In the genomic region with DNA sequence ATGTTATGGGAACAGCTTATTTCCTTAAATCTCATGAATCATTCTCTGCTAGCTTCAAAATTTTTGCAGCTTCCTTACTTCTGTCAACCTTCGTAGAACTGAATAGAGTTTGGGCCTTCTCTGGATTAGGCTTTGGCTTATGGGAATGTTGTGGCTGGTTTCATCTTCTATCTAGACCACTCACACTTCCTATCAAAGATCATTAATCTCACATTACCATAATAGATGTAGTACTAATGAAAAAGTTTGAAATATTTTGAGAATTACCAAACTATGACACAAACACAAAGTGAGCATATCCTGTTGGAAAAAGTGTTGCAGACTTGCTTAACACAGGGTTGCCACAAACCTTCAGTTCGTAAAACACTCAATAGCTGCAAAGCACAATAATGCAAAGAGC, we compare ENCODE assay signal across 35 cellular contexts. TPM values are rescaled to one million over a fixed set of nuclear protein-coding genes. Genes with fewer than 3 reads are reported as not detected.
"Had no signal": no experiment of that assay in that cellular context is flagged by ENCODE, and none has a peak within 500 bp of the region (broad histone marks: within the 10 kb centered on the region; RNA-seq: fewer than 3 reads in every experiment).

No MANE protein-coding gene starts in this region.

- H3K9me3 Mint-ChIP-seq: naive B cell; naive thymus-derived CD8-positive, alpha-beta T cell had no signal

- H3K4me3 Mint-ChIP-seq: mesothelial cell of epicardium; naive B cell; naive thymus-derived CD8-positive, alpha-beta T cell had no signal

- H3K4me1 Mint-ChIP-seq: naive B cell; naive thymus-derived CD8-positive, alpha-beta T cell had no signal

- H3K27ac ChIP-seq: colonic mucosa, dorsolateral prefrontal cortex, epithelial cell of prostate, esophagus squamous epithelium, gastrocnemius medialis, heart right ventricle, left lung, lower lobe of right lung had no signal

- H3K27ac Mint-ChIP-seq: mesothelial cell of epicardium; naive B cell; naive thymus-derived CD8-positive, alpha-beta T cell had no signal

- H3K27me3 Mint-ChIP-seq: naive B cell; naive thymus-derived CD8-positive, alpha-beta T cell had no signal

- H3K36me3 ChIP-seq: colonic mucosa, esophagus squamous epithelium, gastrocnemius medialis, left lung, lower lobe of right lung had no signal

- H3K27me3 ChIP-seq: colonic mucosa, dorsolateral prefrontal cortex, esophagus squamous epithelium, gastrocnemius medialis, heart right ventricle, left lung had no signal

- DNase-seq: colonic mucosa; cortex of kidney; dermis blood vessel endothelial cell; dorsolateral prefrontal cortex; effector CD4-positive, alpha-beta T cell; effector memory CD4-positive, alpha-beta T cell; erythroblast; esophagus squamous epithelium; foreskin fibroblast; foreskin melanocyte; gastrocnemius medialis; glutamatergic neuron; head of caudate nucleus; heart right ventricle; hippocampal formation; left cardiac atrium; left lung; left ventricle myocardium superior; lower lobe of right lung; mesenchymal stem cell; mucosa of descending colon; naive B cell; naive thymus-derived CD8-positive, alpha-beta T cell had no signal

- FAIRE-seq: islet of Langerhans, keratinocyte had no signal

- H3K4me3 ChIP-seq: colonic mucosa, dorsolateral prefrontal cortex, esophagus squamous epithelium, gastrocnemius medialis, heart right ventricle, left lung, lower lobe of right lung, mucosa of descending colon had no signal

- H3K4me1 ChIP-seq: colonic mucosa, esophagus squamous epithelium, gastrocnemius medialis, heart right ventricle, left lung, lower lobe of right lung had no signal

- ATAC-seq: esophagus mucosa; gastrocnemius medialis; heart right ventricle; left cardiac atrium; left lung; left ventricle myocardium superior; lower lobe of right lung; mucosa of descending colon; naive thymus-derived CD8-positive, alpha-beta T cell had no signal

- H3K36me3 Mint-ChIP-seq: naive B cell; naive thymus-derived CD8-positive, alpha-beta T cell had no signal

- H3K9me3 ChIP-seq: colonic mucosa, esophagus squamous epithelium, gastrocnemius medialis, heart right ventricle, left lung, lower lobe of right lung, mucosa of descending colon had no signal

RNA-seq across cellular contexts. Expression of a gene that starts 30.3 kb away (rescaled TPM):
- polyA plus RNA-seq: naive thymus-derived CD8-positive, alpha-beta T cell had no signal

RNA-seq across cellular contexts. Expression of a gene that starts 49.1 kb away (rescaled TPM):
- total RNA-seq: chondrocyte; colonic mucosa; dermis blood vessel endothelial cell; dorsolateral prefrontal cortex; esophagus mucosa; esophagus squamous epithelium; gastrocnemius medialis; glomerular endothelial cell; heart right ventricle; kidney epithelial cell; left cardiac atrium; left lung; left ventricle myocardium superior; lower leg skin; lower lobe of right lung; lung microvascular endothelial cell; mesenteric fat pad; mesothelial cell of epicardium; mucosa of descending colon; myocyte; naive thymus-derived CD8-positive, alpha-beta T cell had no signal
- polyA plus RNA-seq: heart right ventricle; keratinocyte; naive thymus-derived CD8-positive, alpha-beta T cell had no signal
